ENCODE assay signal across 13 cellular contexts in the genomic region with DNA sequence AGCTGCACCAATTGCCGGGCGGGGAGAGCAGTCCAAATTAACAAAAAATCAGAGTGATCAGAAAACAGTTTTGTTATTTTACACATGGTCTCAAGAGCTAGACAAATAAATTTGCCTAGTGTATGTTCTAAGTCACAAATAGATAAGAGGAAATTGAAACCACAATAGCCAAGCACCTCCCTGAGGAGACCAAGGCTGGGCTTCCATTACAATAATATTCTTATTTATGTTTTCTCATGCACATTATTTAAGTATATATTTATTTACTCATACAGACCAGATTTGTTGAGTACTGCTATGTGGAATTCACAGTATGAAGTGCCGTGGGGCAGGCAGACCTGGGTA.
A peak's percentile ranks its signal among the peaks of the same experiment; 100 is the strongest.
DNase-seq lines count a peak whose midpoint lies in the region; ATAC-seq, FAIRE-seq and TF ChIP-seq lines count a peak whose summit lies in the region.
"Had no signal": no experiment of that assay in that cellular context is flagged by ENCODE, and none has a peak within 500 bp of the region (broad histone marks: within the 10 kb centered on the region; RNA-seq: fewer than 3 reads in every experiment).

No MANE protein-coding gene starts in this region.

- no peaks in the 10 kb centered on the region for H3K27me3 Mint-ChIP-seq in CD4-positive, CD25-positive, alpha-beta regulatory T cell

- peak overlapping the region; percentile 92 for H3K4me2 ChIP-seq in GM12878 (ENCODE audit: control insufficient read depth, insufficient read depth)

- H3K4me1 Mint-ChIP-seq in CD4-positive, CD25-positive, alpha-beta regulatory T cell: peaks cover 23 to 45% (median 28%) of the 10 kb centered on the region in 4 donors
- H3K4me1 Mint-ChIP-seq: CD14-positive monocyte, naive B cell had no signal

- TF ChIP-seq RAD21 in GM12878 (IDR thresholded peaks at IDR 0.05; ENCODE audit: insufficient read depth, low read depth, low read length): no peak; the same call in 1 of the 2 replicates

- no peak for TF ChIP-seq POLR2A in GM12878 (IDR thresholded peaks at IDR 0.05; ENCODE audit: low read depth, low read length)

- H3K36me3 ChIP-seq in CD4-positive, CD25-positive, alpha-beta regulatory T cell (ENCODE audit: control insufficient read depth, insufficient read depth, low read length): no peaks in the 10 kb centered on the region
- no peaks in the 10 kb centered on the region for H3K36me3 ChIP-seq in GM12878 (ENCODE audit: control insufficient read depth in 2 of 2, insufficient read depth in 2 of 2, low read length in 1 of 2)
- H3K36me3 ChIP-seq: esophagus muscularis mucosa had no signal

- no peak for TF ChIP-seq CTCF in GM12878 (IDR thresholded peaks at IDR 0.05 in 2 of 3, conservative IDR thresholded peaks at IDR 0.05 in 1 of 3; ENCODE audit: control insufficient read depth in 2 of 3, extremely low read depth in 1 of 3, insufficient read depth in 1 of 3, low read depth in 3 of 3, low read length in 3 of 3)

- peak; percentile 30 to 32 for ATAC-seq in CD4-positive, CD25-positive, alpha-beta regulatory T cell (ENCODE audit: low read depth in 2 of 2)
- ATAC-seq in GM19035 (IDR thresholded peaks at IDR 0.05; ENCODE audit: unreplicated experiment): peak; percentile 40
- ATAC-seq in HG03565 (IDR thresholded peaks at IDR 0.05; ENCODE audit: unreplicated experiment): peak; percentile 15
- no peak for ATAC-seq in GM12878

- no peaks in the 10 kb centered on the region for H3K9me3 ChIP-seq in CD4-positive, CD25-positive, alpha-beta regulatory T cell (ENCODE audit: control insufficient read depth in 2 of 2, low read length in 2 of 2)
- H3K9me3 ChIP-seq in GM12878 (replicated peaks; ENCODE audit: control insufficient read depth, insufficient read depth, low read length): no peaks in the 10 kb centered on the region; the same call in 2 of the 3 replicates
- H3K9me3 ChIP-seq: esophagus muscularis mucosa had no signal

- CTCF ChIA-PET in GM12878 (lab: Yijun Ruan, JAX): interaction anchor here (1.0 to 1.6 kb wide), 5 partner anchors 39 to 361 kb away, joined by 3 to 4 read pairs (median 3); no protein-coding TSS in a partner anchor

- intact Hi-C loops in GM12878 (cut with micrococcal nuclease; ENCODE audit: unreplicated experiment) (loop anchor here (1.0 to 2.0 kb wide), 5 partner anchors 70 to 178 kb away; no protein-coding TSS in a partner anchor), posterior cingulate gyrus (cut with DNase I) (no loop called here)

- peak overlapping the region; percentile 80 for H3K4me3 ChIP-seq in CD4-positive, CD25-positive, alpha-beta regulatory T cell (ENCODE audit: low read depth, low read length)
- peak overlapping the region; percentile 48; the same call in 1 of the 2 replicates for H3K4me3 ChIP-seq in GM12878
- H3K4me3 ChIP-seq: esophagus muscularis mucosa had no signal

- peak overlapping the region; percentile 91 to 97 (median 94) for H3K27ac Mint-ChIP-seq in CD4-positive, CD25-positive, alpha-beta regulatory T cell
- H3K27ac Mint-ChIP-seq: CD14-positive monocyte, naive B cell had no signal

- 28% methylated on average over 3 of the region's 3 CpGs for WGBS in GM12878 (ENCODE audit: insufficient coverage, insufficient replicate concordance, low lambda C conversion rate, missing lambda C conversion rate)

- in situ Hi-C loops in GM12878 (cut with MboI): no loop called here

- peak overlapping the region; percentile 65 to 92 (median 82) for H3K4me3 Mint-ChIP-seq in CD4-positive, CD25-positive, alpha-beta regulatory T cell
- H3K4me3 Mint-ChIP-seq: CD14-positive monocyte had no signal

- SMC1A ChIA-PET in GM12878 (lab: Charles Lee; ENCODE audit: uncharacterized antibody, unreplicated experiment): interaction anchor here (0.6 to 3.2 kb wide), 13 partner anchors 13 to 990 kb away, joined by 3 to 19 read pairs (median 3); no protein-coding TSS in a partner anchor

- no TSS peak for BruUV-seq in GM12878 (replicated peaks; lab: Mats Ljungman, UMichigan)

- H3K9ac ChIP-seq in GM12878 (ENCODE audit: control insufficient read depth, insufficient read depth, low read length): peak overlapping the region; percentile 28; the same call in 1 of the 2 replicates

- H3K79me2 ChIP-seq in GM12878 (ENCODE audit: control insufficient read depth, insufficient read depth, low read length): no peaks in the 10 kb centered on the region

- no peaks in the 10 kb centered on the region for H3K36me3 Mint-ChIP-seq in CD4-positive, CD25-positive, alpha-beta regulatory T cell
- H3K36me3 Mint-ChIP-seq: CD14-positive monocyte, naive B cell had no signal

- no peak for TF ChIP-seq EP300 in GM12878 (IDR thresholded peaks at IDR 0.05; ENCODE audit: borderline replicate concordance in 1 of 2, control insufficient read depth in 1 of 2, low read depth in 2 of 2, low read length in 2 of 2)

- POLR2A ChIA-PET in GM12878 (lab: Charles Lee): no interaction called here

- FAIRE-seq in GM12878 (lab: Jason Lieb, UNC) (no peak), frontal cortex (lab: Jason Lieb, UNC) (no peak)

- H3K27ac ChIP-seq in CD4-positive, CD25-positive, alpha-beta regulatory T cell (ENCODE audit: insufficient read depth, low read length, poor library complexity, severe bottlenecking): peak overlapping the region; percentile 65
- peak overlapping the region; percentile 68 for H3K27ac ChIP-seq in GM12878 (ENCODE audit: control insufficient read depth, insufficient read depth)
- H3K27ac ChIP-seq: esophagus muscularis mucosa had no signal

- H2AFZ ChIP-seq in GM12878 (ENCODE audit: control insufficient read depth, low read depth, low read length): peak overlapping the region; percentile 52

- H3K9me3 Mint-ChIP-seq in CD4-positive, CD25-positive, alpha-beta regulatory T cell: no peaks in the 10 kb centered on the region

- no peaks in the 10 kb centered on the region for H4K20me1 ChIP-seq in GM12878 (ENCODE audit: control insufficient read depth, insufficient read depth)

- DNase-seq in CD4-positive, CD25-positive, alpha-beta regulatory T cell: no peak
- DNase-seq in GM12878 (ENCODE audit: low read depth, low spot score): no peak
- no peak for DNase-seq in LoVo (ENCODE audit: low spot score)
- no peak for DNase-seq in posterior cingulate gyrus
- DNase-seq in hippocampal formation (lab: John Stamatoyannopoulos, UW): no peak
- no peak for DNase-seq in frontal cortex (ENCODE audit: low spot score in 2 of 2)
- DNase-seq: naive B cell, NCI-H1694 treated with DMSO at 0.1 percent for 48 hours, SW 1271 had no signal

- no peaks in the 10 kb centered on the region for H3K27me3 ChIP-seq in CD4-positive, CD25-positive, alpha-beta regulatory T cell (ENCODE audit: control insufficient read depth, insufficient read depth, low read length)
- no peaks in the 10 kb centered on the region for H3K27me3 ChIP-seq in GM12878 (replicated peaks in 1 of 2; ENCODE audit: control insufficient read depth in 2 of 2, insufficient read depth in 2 of 2, low read length in 1 of 2)
- H3K27me3 ChIP-seq: esophagus muscularis mucosa had no signal

- RAD21 ChIA-PET in GM12878 (lab: Charles Lee; ENCODE audit: unreplicated experiment): interaction anchor here (1.0 to 3.6 kb wide), 4 partner anchors 49 to 195 kb away, joined by 3 to 12 read pairs (median 4); no protein-coding TSS in a partner anchor

- peaks cover 35% of the 10 kb centered on the region for H3K4me1 ChIP-seq in CD4-positive, CD25-positive, alpha-beta regulatory T cell (ENCODE audit: control insufficient read depth, insufficient read depth, low read length, poor library complexity, severe bottlenecking)
- H3K4me1 ChIP-seq in GM12878 (ENCODE audit: control insufficient read depth, insufficient read depth, low read length): peaks cover 35% of the 10 kb centered on the region

TF ChIP-seq in GM12878, 131 proteins besides CTCF, POLR2A, EP300 and RAD21:
- no peak for TF ChIP-seq CREB1 (IDR thresholded peaks at IDR 0.05; ENCODE audit: low read depth)
- TF ChIP-seq BACH1 (IDR thresholded peaks at IDR 0.05; ENCODE audit: borderline replicate concordance): no peak
- TF ChIP-seq CBX3 (IDR thresholded peaks at IDR 0.05; ENCODE audit: borderline replicate concordance, low read depth): no peak
